Comparison of ENCODE assay signal across 1 cellular context in genomic region chr3:14141144-14141543, GRCh38.
TF ChIP-seq lines count a peak whose summit lies in the region.

No MANE protein-coding gene starts in this region.

TF ChIP-seq in K562, 482 proteins besides CTCF, POLR2A, EP300 and RAD21:
- TF ChIP-seq, protein P1, sequence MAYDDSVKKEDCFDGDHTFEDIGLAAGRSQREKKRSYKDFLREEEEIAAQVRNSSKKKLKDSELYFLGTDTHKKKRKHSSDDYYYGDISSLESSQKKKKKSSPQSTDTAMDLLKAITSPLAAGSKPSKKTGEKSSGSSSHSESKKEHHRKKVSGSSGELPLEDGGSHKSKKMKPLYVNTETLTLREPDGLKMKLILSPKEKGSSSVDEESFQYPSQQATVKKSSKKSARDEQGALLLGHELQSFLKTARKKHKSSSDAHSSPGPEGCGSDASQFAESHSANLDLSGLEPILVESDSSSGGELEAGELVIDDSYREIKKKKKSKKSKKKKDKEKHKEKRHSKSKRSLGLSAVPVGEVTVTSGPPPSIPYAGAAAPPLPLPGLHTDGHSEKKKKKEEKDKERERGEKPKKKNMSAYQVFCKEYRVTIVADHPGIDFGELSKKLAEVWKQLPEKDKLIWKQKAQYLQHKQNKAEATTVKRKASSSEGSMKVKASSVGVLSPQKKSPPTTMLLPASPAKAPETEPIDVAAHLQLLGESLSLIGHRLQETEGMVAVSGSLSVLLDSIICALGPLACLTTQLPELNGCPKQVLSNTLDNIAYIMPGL (CRISPR knock-in tag; IDR thresholded peaks at IDR 0.05): no peak
- TF ChIP-seq FOXK1 (CRISPR knock-in tag; IDR thresholded peaks at IDR 0.05; ENCODE audit: borderline replicate concordance): no peak
- no peak for TF ChIP-seq E2F5 (CRISPR knock-in tag; IDR thresholded peaks at IDR 0.05)
- TF ChIP-seq ZBTB26 (CRISPR knock-in tag; IDR thresholded peaks at IDR 0.05): no peak
- no peak for TF ChIP-seq FOXP4 (CRISPR knock-in tag; IDR thresholded peaks at IDR 0.05; ENCODE audit: borderline replicate concordance)
- no peak for TF ChIP-seq SAFB (IDR thresholded peaks at IDR 0.05; ENCODE audit: borderline replicate concordance, low read depth, low read length)
- no peak for TF ChIP-seq STAT5A (IDR thresholded peaks at IDR 0.05; ENCODE audit: borderline replicate concordance, low read length)
- TF ChIP-seq ZNF3 (CRISPR knock-in tag; IDR thresholded peaks at IDR 0.05): no peak
- TF ChIP-seq RBM17 (IDR thresholded peaks at IDR 0.05; ENCODE audit: borderline replicate concordance, low read depth, low read length): no peak
- TF ChIP-seq ZNF436 (CRISPR knock-in tag; IDR thresholded peaks at IDR 0.05): no peak
- no peak for TF ChIP-seq HMG20A (CRISPR knock-in tag; conservative IDR thresholded peaks at IDR 0.05)
- no peak for TF ChIP-seq PREB (CRISPR knock-in tag; IDR thresholded peaks at IDR 0.05)
- TF ChIP-seq, protein P2, sequence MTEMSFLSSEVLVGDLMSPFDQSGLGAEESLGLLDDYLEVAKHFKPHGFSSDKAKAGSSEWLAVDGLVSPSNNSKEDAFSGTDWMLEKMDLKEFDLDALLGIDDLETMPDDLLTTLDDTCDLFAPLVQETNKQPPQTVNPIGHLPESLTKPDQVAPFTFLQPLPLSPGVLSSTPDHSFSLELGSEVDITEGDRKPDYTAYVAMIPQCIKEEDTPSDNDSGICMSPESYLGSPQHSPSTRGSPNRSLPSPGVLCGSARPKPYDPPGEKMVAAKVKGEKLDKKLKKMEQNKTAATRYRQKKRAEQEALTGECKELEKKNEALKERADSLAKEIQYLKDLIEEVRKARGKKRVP (CRISPR knock-in tag; IDR thresholded peaks at IDR 0.05): no peak
- TF ChIP-seq ZNF217 (CRISPR knock-in tag; IDR thresholded peaks at IDR 0.05): no peak
- TF ChIP-seq TFAM (CRISPR knock-in tag; conservative IDR thresholded peaks at IDR 0.05): no peak
- no peak for TF ChIP-seq ATF6 (CRISPR knock-in tag; IDR thresholded peaks at IDR 0.05)
- TF ChIP-seq ARID3A (IDR thresholded peaks at IDR 0.05; ENCODE audit: borderline replicate concordance, low read depth, low read length): no peak
- no peak for TF ChIP-seq ELF4 (CRISPR knock-in tag; IDR thresholded peaks at IDR 0.05)
